In the genomic region with DNA sequence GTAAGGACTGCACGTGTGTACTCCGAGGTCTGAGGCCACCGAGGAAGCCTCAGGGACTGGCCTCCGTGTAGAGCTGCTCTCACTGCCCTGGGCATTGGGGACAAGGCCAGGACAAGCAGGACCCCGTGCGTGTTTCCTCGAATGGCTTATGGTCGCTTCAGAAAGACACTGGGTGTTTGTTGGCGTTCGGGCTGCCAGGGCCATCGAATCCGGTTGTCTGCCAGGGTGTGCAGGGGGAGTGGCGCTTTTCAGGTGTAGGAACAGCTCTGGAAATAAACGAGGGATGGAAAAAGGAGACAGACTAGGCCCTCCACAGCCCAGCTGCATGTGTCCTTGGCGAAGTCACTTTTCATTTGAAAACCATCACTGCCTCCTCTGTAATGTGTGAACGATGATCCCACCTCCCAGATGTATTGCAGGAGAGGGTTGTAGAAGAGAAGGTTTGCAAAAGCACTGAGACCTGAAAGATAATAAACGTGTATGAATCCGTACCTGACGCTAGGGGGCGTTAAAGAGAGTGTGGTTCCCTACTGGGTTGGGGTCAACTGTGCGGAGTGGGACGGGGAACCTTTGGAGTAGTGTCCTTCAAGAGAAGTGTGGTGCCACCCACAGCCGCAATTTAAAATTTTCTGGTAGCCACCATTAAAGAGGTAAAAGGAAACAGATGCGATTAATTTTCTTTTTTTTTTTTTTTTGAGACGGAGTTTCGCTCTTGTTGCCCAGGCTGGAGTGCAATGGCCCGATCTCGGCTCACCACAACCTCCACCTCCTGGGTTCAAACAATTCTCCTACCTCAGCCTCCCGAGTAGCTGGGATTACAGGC, we compare ENCODE assay signal across 8 cellular contexts. TPM values are rescaled to one million over a fixed set of nuclear protein-coding genes. Genes with fewer than 3 reads are reported as not detected.
DNase-seq lines count a peak whose midpoint lies in the region; ATAC-seq and TF ChIP-seq lines count a peak whose summit lies in the region.

No MANE protein-coding gene starts in this region.

- no peak overlapping the region for H2BK5ac ChIP-seq in mesenchymal stem cell (ENCODE audit: low read depth, low read length, poor library complexity, severe bottlenecking)

- DNase-seq in A673 (ENCODE audit: low spot score), result peak; percentile 63
- peak; percentile 63 for DNase-seq in OCI-M1 (lab: John Stamatoyannopoulos, UW)
- no peak for DNase-seq in astrocyte of the cerebellum (ENCODE audit: low read depth)
- DNase-seq in mesenchymal stem cell, result peak; percentile 34
- no peak for DNase-seq in amniotic stem cell (lab: John Stamatoyannopoulos, UW)
- no peak for DNase-seq in foreskin melanocyte
- no peak for DNase-seq in left colon

- intact Hi-C loops in A673 (cut with micrococcal nuclease; ENCODE audit: unreplicated experiment), result no loop called here
- intact Hi-C loops in left colon (cut with DNase I, micrococcal nuclease), result no loop called here

- CTCF ChIA-PET in A673 (lab: Charles Lee), result interaction anchor here (0.7 kb wide), 1 partner anchor 21 kb away, joined by 3 read pairs; no protein-coding TSS in a partner anchor

- POLR2A ChIA-PET in A673 (lab: Charles Lee; ENCODE audit: low non-redundant PET), result no interaction called here

- H3K4me2 ChIP-seq in mesenchymal stem cell (ENCODE audit: low read length, poor library complexity, severe bottlenecking), result no peak overlapping the region

- peak overlapping the region in 1 of 2 experiments; percentile 2 for H3K18ac ChIP-seq in mesenchymal stem cell (ENCODE audit: low read depth in 1 of 2, low read length in 2 of 2)

- no peaks in the 10 kb centered on the region for H3K9me3 ChIP-seq in A673 (ENCODE audit: low read depth, low read length, poor library complexity, severe bottlenecking)
- H3K9me3 ChIP-seq in mesenchymal stem cell (ENCODE audit: control insufficient read depth, low read length), result no peaks in the 10 kb centered on the region

- H3K27ac ChIP-seq in A673 (ENCODE audit: low read depth, low read length, poor library complexity, severe bottlenecking) (peak overlapping the region; percentile 18), mesenchymal stem cell (ENCODE audit: low read length, poor library complexity, severe bottlenecking) (no peak overlapping the region)

- peak; percentile 74 for TF ChIP-seq CTCF in A673 (conservative IDR thresholded peaks at IDR 0.05; ENCODE audit: low read depth, low read length)
- TF ChIP-seq CTCF in GM12872 (IDR thresholded peaks at IDR 0.05; ENCODE audit: insufficient read depth, low read depth, low read length), result peak; percentile 80
- TF ChIP-seq CTCF in astrocyte of the cerebellum (IDR thresholded peaks at IDR 0.05; ENCODE audit: low read depth, low read length, missing control alignments), result peak; percentile 46

- H3K9ac ChIP-seq in mesenchymal stem cell (ENCODE audit: low read length), result no peak overlapping the region

- in situ Hi-C loops in astrocyte of the cerebellum (cut with HindIII; ENCODE audit: low sequenced_read_pairs), result no loop called here

- WGBS in mesenchymal stem cell, result 66% methylated on average over 23 of the region's 29 CpGs

- no peak overlapping the region for H2AK5ac ChIP-seq in mesenchymal stem cell (ENCODE audit: low read length, severe bottlenecking)

- BruUV-seq in A673 (replicated peaks; lab: Mats Ljungman, UMichigan), result no TSS peak

- H3K23ac ChIP-seq in mesenchymal stem cell (ENCODE audit: low read length in 2 of 2), result no peak overlapping the region

- H3K14ac ChIP-seq in mesenchymal stem cell (ENCODE audit: low read length in 2 of 2), result no peak overlapping the region

- H3K36me3 ChIP-seq in A673 (ENCODE audit: insufficient read depth, low read length, poor library complexity, severe bottlenecking) (no peaks in the 10 kb centered on the region), mesenchymal stem cell (ENCODE audit: control insufficient read depth in 1 of 2, insufficient read depth in 2 of 2, low read depth in 1 of 2, low read length in 2 of 2) (no peaks in the 10 kb centered on the region)

- no peak overlapping the region for H4K91ac ChIP-seq in mesenchymal stem cell (ENCODE audit: low read length)

- H2BK120ac ChIP-seq in mesenchymal stem cell (ENCODE audit: low read depth, low read length), result no peak overlapping the region

- H2AFZ ChIP-seq in mesenchymal stem cell (ENCODE audit: low read depth, low read length), result no peak overlapping the region

- ATAC-seq in left colon, result no peak

- no peak overlapping the region for H3K4ac ChIP-seq in mesenchymal stem cell (ENCODE audit: low read depth in 1 of 2, low read length in 2 of 2)

- no peak overlapping the region for H2BK15ac ChIP-seq in mesenchymal stem cell (ENCODE audit: low read depth, poor library complexity, severe bottlenecking)

- H4K8ac ChIP-seq in mesenchymal stem cell (ENCODE audit: low read length), result peak overlapping the region; percentile 86

- H3K4me3 ChIP-seq in A673 (ENCODE audit: low read depth, low read length, poor library complexity, severe bottlenecking) (no peak overlapping the region), astrocyte of the cerebellum (ENCODE audit: low read depth, low read length) (no peak overlapping the region), mesenchymal stem cell (ENCODE audit: insufficient read depth in 1 of 2, low read depth in 1 of 2, low read length in 2 of 2) (peak overlapping the region in 1 of 2 experiments; percentile 11)

- H3K27me3 ChIP-seq in A673 (replicated peaks; ENCODE audit: insufficient read depth, low read depth, low read length, poor library complexity) (no peaks in the 10 kb centered on the region), mesenchymal stem cell (ENCODE audit: control insufficient read depth in 1 of 2, insufficient read depth in 1 of 2, low read length in 2 of 2) (peaks cover 19 to 29% of the 10 kb centered on the region in 2 experiments)

- peak overlapping the region in 1 of 2 experiments; percentile 83 for H2BK12ac ChIP-seq in mesenchymal stem cell (ENCODE audit: low read length in 2 of 2)

- H3K4me1 ChIP-seq in A673 (ENCODE audit: insufficient read depth, low read length, poor library complexity, severe bottlenecking) (peaks cover 14% of the 10 kb centered on the region), mesenchymal stem cell (ENCODE audit: control insufficient read depth, insufficient read depth, low read depth, low read length) (peaks cover 13% of the 10 kb centered on the region)

- H3K79me1 ChIP-seq in mesenchymal stem cell (replicated peaks; ENCODE audit: low read length, poor library complexity, severe bottlenecking), result no peaks in the 10 kb centered on the region

RNA-seq across cellular contexts. Expression of a gene that starts 2.1 kb away (rescaled TPM):
- total RNA-seq in A673 (2021) (not detected in 2 replicates), left colon (not detected)
- not detected for polyA plus RNA-seq in mesenchymal stem cell (2013, experiment 1 of 2)
- not detected for polyA plus RNA-seq in mesenchymal stem cell (2013, experiment 2 of 2)

RNA-seq across cellular contexts. Expression of a gene that starts 11.2 kb away (rescaled TPM):
- total RNA-seq in A673 (2021) (16.8 and 19.0 TPM in 2 replicates), left colon (1 to 10 TPM; 8.2 to 9.6 TPM)
- 8.4 TPM for polyA plus RNA-seq in mesenchymal stem cell (2013, experiment 1 of 2)
- polyA plus RNA-seq in mesenchymal stem cell (2013, experiment 2 of 2), result 8.1 TPM

RNA-seq across cellular contexts. Expression of a gene that starts 33.6 kb away (rescaled TPM):
- total RNA-seq in A673 (2021) (16.0 and 16.1 TPM in 2 replicates), left colon (10 to 100 TPM; 12.3 to 13.8 TPM)
- 6.1 TPM for polyA plus RNA-seq in mesenchymal stem cell (2013, experiment 1 of 2)
- 5.7 TPM for polyA plus RNA-seq in mesenchymal stem cell (2013, experiment 2 of 2)

RNA-seq across cellular contexts. Expression of a gene that starts 35.8 kb away (rescaled TPM):
- 4.5 and 7.7 TPM in 2 replicates for total RNA-seq in A673 (2021)
- 5.7 TPM for polyA plus RNA-seq in mesenchymal stem cell (2013, experiment 1 of 2)
- polyA plus RNA-seq in mesenchymal stem cell (2013, experiment 2 of 2), result 5.9 TPM
- 100 to 1,000 TPM; 265 to 865 TPM for total RNA-seq in left colon

RNA-seq across cellular contexts. Expression of a gene that starts 54.9 kb away (rescaled TPM):
- total RNA-seq in A673 (2021) (0.80 and 1.3 TPM in 2 replicates), left colon (1 to 10 TPM in 1 of 2 donors, under 1 TPM in 1; 0.70 to 1.1 TPM)
- polyA plus RNA-seq in mesenchymal stem cell (2013, experiment 1 of 2), result 0.01 TPM
- polyA plus RNA-seq in mesenchymal stem cell (2013, experiment 2 of 2), result 0.01 TPM

Comparison
In these comparisons a context has a peak if more than half of its experiments do, and no peak if none do; other contexts are left out.
1. DNase-seq: peak in A673 (single experiment), OCI-M1 (single experiment) and mesenchymal stem cell (single experiment); none in astrocyte of the cerebellum (single experiment), amniotic stem cell (single experiment), foreskin melanocyte (single experiment) and left colon (0 of 2).
2. Peak in every context shown above with its lines, with median percentiles within 50 percentile points of each other: CTCF ChIP-seq.